In the genomic region with DNA sequence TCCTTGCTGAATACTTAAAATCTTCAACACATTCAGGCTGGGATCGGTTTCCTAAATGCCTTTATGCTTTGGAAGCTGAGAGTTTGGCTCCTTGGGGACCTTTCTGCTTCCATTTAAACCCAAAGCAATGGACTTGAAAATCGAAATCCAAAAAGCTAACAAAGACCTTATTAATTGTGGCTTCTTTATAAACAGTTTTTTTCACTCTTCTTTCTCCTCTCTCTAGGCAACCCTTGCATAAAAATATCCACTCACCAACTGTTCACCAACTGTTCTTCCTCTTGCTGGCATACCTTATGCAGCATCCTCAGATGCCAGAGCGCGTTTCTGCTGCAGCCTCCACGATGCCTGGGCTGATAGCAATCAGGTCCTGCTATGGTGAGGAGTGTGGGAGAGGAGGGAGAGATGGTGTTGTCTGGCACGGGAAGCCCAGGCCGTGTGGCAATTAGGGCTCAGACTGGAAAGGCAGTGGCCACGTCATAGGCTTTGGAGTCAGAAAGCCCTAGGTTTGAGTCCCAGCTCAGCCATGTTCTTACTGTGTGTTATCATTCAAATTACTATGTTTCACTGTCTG, we compare ENCODE assay signal across 16 cellular contexts.
"Had no signal": no experiment of that assay in that cellular context is flagged by ENCODE, and none has a peak within 500 bp of the region (broad histone marks: within the 10 kb centered on the region; RNA-seq: fewer than 3 reads in every experiment).

No MANE protein-coding gene starts in this region.

- H3K27ac Mint-ChIP-seq: activated CD4-positive, alpha-beta memory T cell treated with anti-CD3 and anti-CD28 coated beads for 36 hours; activated naive CD8-positive, alpha-beta T cell; type B pancreatic cell; WTC11 had no signal

- H3K36me3 ChIP-seq: colonic mucosa, left ventricle myocardium inferior, stomach had no signal

- H3K9me3 ChIP-seq: colonic mucosa, left ventricle myocardium inferior, stomach, testis had no signal

- H3K4me3 ChIP-seq: colonic mucosa, left ventricle myocardium inferior, smooth muscle cell, stomach, testis had no signal

- H3K27me3 Mint-ChIP-seq: activated CD4-positive, alpha-beta memory T cell treated with anti-CD3 and anti-CD28 coated beads for 36 hours; activated naive CD8-positive, alpha-beta T cell had no signal

- DNase-seq: activated CD4-positive, alpha-beta memory T cell treated with anti-CD3 and anti-CD28 coated beads for 36 hours; activated CD4-positive, alpha-beta T cell treated with anti-CD3 and anti-CD28 coated beads for 4 hours; colonic mucosa; erythroblast; foreskin melanocyte; left ventricle myocardium inferior; mammary epithelial cell; stimulated activated CD4-positive, alpha-beta T cell treated with anti-CD3 and anti-CD28 coated beads, Interleukin-4, amount 100 ng/mL, for 1 hour; stomach; testis had no signal

- H3K27ac ChIP-seq: colonic mucosa, left ventricle myocardium inferior, stomach, testis had no signal

- H3K4me1 ChIP-seq: colonic mucosa, stomach had no signal

- H3K27me3 ChIP-seq: colonic mucosa, stomach, testis had no signal

- H3K36me3 Mint-ChIP-seq: activated CD4-positive, alpha-beta memory T cell treated with anti-CD3 and anti-CD28 coated beads for 36 hours; activated naive CD8-positive, alpha-beta T cell; type B pancreatic cell; WTC11 had no signal

- H3K9me3 Mint-ChIP-seq: activated CD4-positive, alpha-beta memory T cell treated with anti-CD3 and anti-CD28 coated beads for 36 hours; neural crest cell; type B pancreatic cell; WTC11 had no signal

- ATAC-seq: sciatic nerve, WTC11 had no signal

- H3K4me3 Mint-ChIP-seq: activated CD4-positive, alpha-beta memory T cell treated with anti-CD3 and anti-CD28 coated beads for 36 hours; activated naive CD8-positive, alpha-beta T cell; neural crest cell; type B pancreatic cell; WTC11 had no signal

- H3K4me1 Mint-ChIP-seq: neural crest cell had no signal
